ENCODE assay signal across 14 cellular contexts in the genomic region with DNA sequence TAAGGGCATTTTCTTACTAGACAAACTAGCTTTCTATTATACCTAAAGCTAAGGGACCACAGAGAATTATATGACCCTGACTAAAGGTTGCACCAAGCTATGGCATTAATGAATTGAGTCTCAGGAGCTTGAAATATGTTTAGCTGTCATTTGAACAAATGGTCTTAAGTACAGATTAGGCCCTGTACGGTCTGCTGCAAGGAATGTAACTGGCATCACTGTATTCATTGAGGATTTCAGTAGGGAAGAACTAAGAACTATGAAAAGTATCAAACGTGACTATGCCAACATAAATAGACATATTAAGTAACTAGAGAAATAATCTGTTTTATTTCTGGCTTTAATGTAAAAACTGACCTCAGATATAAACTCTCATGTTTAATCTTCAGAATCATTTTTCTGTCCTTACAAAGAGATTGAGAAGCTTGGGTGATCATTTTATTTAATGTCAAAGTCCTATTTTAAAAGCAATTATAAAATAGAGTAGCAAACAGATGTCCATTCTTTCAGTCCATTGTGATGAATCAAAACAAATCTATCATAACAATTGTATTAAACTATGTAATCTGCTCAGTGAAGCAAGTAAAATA.
DNase-seq lines count a peak whose midpoint lies in the region; ATAC-seq, FAIRE-seq and TF ChIP-seq lines count a peak whose summit lies in the region.
"Had no signal": no experiment of that assay in that cellular context is flagged by ENCODE, and none has a peak within 500 bp of the region (broad histone marks: within the 10 kb centered on the region; RNA-seq: fewer than 3 reads in every experiment).

No MANE protein-coding gene starts in this region.

- H3K4me3 ChIP-seq in WERI-Rb-1 (ENCODE audit: low read depth, low read length) (no peak overlapping the region), fibroblast of the aortic adventitia (ENCODE audit: low read depth, low read length) (no peak overlapping the region), small intestine (ENCODE audit: low read depth in 1 of 2, low read length in 2 of 2) (no peak overlapping the region)
- H3K4me3 ChIP-seq: BLaER1 treated with 17β-estradiol and CSF1 and Interleukin-3, amounts not matched to agents 10 nM and 100 nM; GM12878 had no signal

- FAIRE-seq in D721Med (lab: Jason Lieb, UNC), result peak; percentile 78
- peak; percentile 26 for FAIRE-seq in small intestine (lab: Jason Lieb, UNC)
- FAIRE-seq: GM12878 had no signal

- TF ChIP-seq CTCF in D721Med (IDR thresholded peaks at IDR 0.05; ENCODE audit: insufficient read depth, missing control alignments) (no peak), WERI-Rb-1 (IDR thresholded peaks at IDR 0.05; ENCODE audit: low read depth, low read length) (no peak), fibroblast of the aortic adventitia (IDR thresholded peaks at IDR 0.05; ENCODE audit: insufficient read depth, low read length) (no peak)

- 35 to 58% (median 46%) methylated on average over 2 of the region's 2 CpGs for WGBS in small intestine, 3 donors

- H3K9me3 ChIP-seq in WERI-Rb-1 (ENCODE audit: severe bottlenecking) (no peaks in the 10 kb centered on the region), small intestine (ENCODE audit: control insufficient read depth, low read depth) (no peaks in the 10 kb centered on the region)
- H3K9me3 ChIP-seq: BLaER1 treated with 17β-estradiol and CSF1 and Interleukin-3, amounts not matched to agents 10 nM and 100 nM had no signal

- H3K36me3 ChIP-seq in WERI-Rb-1, result no peaks in the 10 kb centered on the region
- H3K36me3 ChIP-seq in small intestine (ENCODE audit: control insufficient read depth in 2 of 2, insufficient read depth in 2 of 2, low read length in 2 of 2), result no peaks in the 10 kb centered on the region
- H3K36me3 ChIP-seq: BLaER1 treated with 17β-estradiol and CSF1 and Interleukin-3, amounts not matched to agents 10 nM and 100 nM had no signal

- peaks cover 0 to 2% of the 10 kb centered on the region in 2 donors for H3K4me1 ChIP-seq in small intestine (ENCODE audit: control insufficient read depth in 2 of 2, insufficient read depth in 1 of 2, low read depth in 1 of 2, low read length in 1 of 2)

- H3K27ac ChIP-seq in WERI-Rb-1 (peak overlapping the region; percentile 21; the same call in 1 of the 2 replicates), small intestine (ENCODE audit: low read depth in 1 of 2, low read length in 1 of 2) (no peak overlapping the region)
- H3K27ac ChIP-seq: BLaER1 treated with 17β-estradiol and CSF1 and Interleukin-3, amounts not matched to agents 10 nM and 100 nM had no signal

- DNase-seq in D721Med (ENCODE audit: insufficient read length, low spot score) (no peak), WERI-Rb-1 (peak; percentile 24), fibroblast of the aortic adventitia (ENCODE audit: low read depth) (peak; percentile 69), small intestine (no peak), AG08395 (ENCODE audit: low spot score) (no peak)
- no peak for DNase-seq in activated CD4-positive, CD25-positive, alpha-beta regulatory T cell (lab: John Stamatoyannopoulos, UW)
- DNase-seq: 8988T; CD4-positive, CD25-positive, alpha-beta regulatory T cell; DMS 273 treated with DMSO at 0.1 percent for 48 hours; GOT3; H9 had no signal

- H3K27me3 ChIP-seq in WERI-Rb-1 (ENCODE audit: insufficient read depth, low read depth, severe bottlenecking) (no peaks in the 10 kb centered on the region), small intestine (ENCODE audit: control insufficient read depth in 2 of 2, insufficient read depth in 2 of 2, low read length in 2 of 2) (no peaks in the 10 kb centered on the region)
- H3K27me3 ChIP-seq: BLaER1 treated with 17β-estradiol and CSF1 and Interleukin-3, amounts not matched to agents 10 nM and 100 nM had no signal

- no peak for ATAC-seq in GM21360 (IDR thresholded peaks at IDR 0.05; ENCODE audit: unreplicated experiment)
- ATAC-seq: GM12878 had no signal

Comparison
In these comparisons a context has a peak if more than half of its experiments do, and no peak if none do; other contexts are left out.
1. DNase-seq: peak in WERI-Rb-1 (single experiment) and fibroblast of the aortic adventitia (single experiment); none in D721Med (single experiment), small intestine (single experiment), AG08395 (single experiment) and activated CD4-positive, CD25-positive, alpha-beta regulatory T cell (0 of 4).